Comparison of ENCODE assay signal across 28 cellular contexts in genomic region chr4:148367756-148368155, GRCh38.
"Had no signal": no experiment of that assay in that cellular context is flagged by ENCODE, and none has a peak within 500 bp of the region (broad histone marks: within the 10 kb centered on the region; RNA-seq: fewer than 3 reads in every experiment).

No MANE protein-coding gene starts in this region.

- H3K9me2 ChIP-seq: SK-N-SH had no signal

- H3K4me3 Mint-ChIP-seq: activated T-cell treated with anti-CD3 and anti-CD28 coated beads, Interleukin-2, amount 50 U/mL, for 4 hours; WTC11 had no signal

- H3K9me3 Mint-ChIP-seq: activated T-cell treated with anti-CD3 and anti-CD28 coated beads, Interleukin-2, amount 50 U/mL, for 4 hours had no signal

- H3K27me3 ChIP-seq: adrenal gland, breast epithelium, Peyer's patch, SJCRH30 had no signal

- H3K9me3 ChIP-seq: adrenal gland, breast epithelium, Peyer's patch, SJCRH30, SK-N-SH had no signal

- H3K4me1 ChIP-seq: breast epithelium, Peyer's patch had no signal

- H3K27ac ChIP-seq: adrenal gland, breast epithelium, Peyer's patch, RWPE1, SJCRH30 had no signal

- H3K36me3 Mint-ChIP-seq: WTC11 had no signal

- H3K4me2 ChIP-seq: SK-N-SH had no signal

- H3K4me1 Mint-ChIP-seq: WTC11 had no signal

- H3K36me3 ChIP-seq: adrenal gland, breast epithelium, Peyer's patch, SJCRH30 had no signal

- H3K4me3 ChIP-seq: adrenal gland, breast epithelium, K562, Peyer's patch, SJCRH30 had no signal

- H3K27ac Mint-ChIP-seq: WTC11 had no signal

- H3K9ac ChIP-seq: SK-N-SH had no signal

- ATAC-seq: activated T-cell treated with anti-CD3 and anti-CD28 coated beads, Interleukin-2, amount 50 U/mL, for 4 hours; K562; WTC11 had no signal

- DNase-seq: activated CD4-positive, alpha-beta T cell treated with anti-CD3 and anti-CD28 coated beads for 48 hours; activated CD4-positive, alpha-beta T cell treated with anti-CD3 and anti-CD28 coated beads, Interleukin-2, amount 50 U/mL, for 4 hours; activated CD4-positive, CD25-positive, alpha-beta regulatory T cell treated with anti-CD3 and anti-CD28 coated beads, Interleukin-2, amount 50 U/mL, for 72 hours; activated CD8-positive, alpha-beta memory T cell treated with anti-CD3 and anti-CD28 coated beads for 24 hours; activated effector memory CD4-positive, alpha-beta T cell treated with anti-CD3 and anti-CD28 coated beads, Interleukin-2, amount 50 U/mL, for 16 hours; activated naive CD4-positive, alpha-beta T cell treated with anti-CD3 and anti-CD28 coated beads, Interleukin-2, amount 50 U/mL, for 16 hours; activated T-cell treated with anti-CD3 and anti-CD28 coated beads, Interleukin-2, amount 50 U/mL, for 4 hours; adrenal gland; aorta; central memory CD4-positive, alpha-beta T cell; Karpas-422; MM.1S; NCI-H1105; NCI-H1436; NCI-H187; NCI-H2081; NCI-H510A treated with DMSO at 0.1 percent for 48 hours; NCI-H69; NK-92 treated with Interleukin-12 subunit alpha and Interleukin-12 subunit beta, amount 100 ng/mL, for 24 hours; Peyer's patch; Right ventricle myocardium superior; SK-N-SH; T-helper 9 cell had no signal
